Comparison of ENCODE assay signal across 35 cellular contexts in the genomic region with DNA sequence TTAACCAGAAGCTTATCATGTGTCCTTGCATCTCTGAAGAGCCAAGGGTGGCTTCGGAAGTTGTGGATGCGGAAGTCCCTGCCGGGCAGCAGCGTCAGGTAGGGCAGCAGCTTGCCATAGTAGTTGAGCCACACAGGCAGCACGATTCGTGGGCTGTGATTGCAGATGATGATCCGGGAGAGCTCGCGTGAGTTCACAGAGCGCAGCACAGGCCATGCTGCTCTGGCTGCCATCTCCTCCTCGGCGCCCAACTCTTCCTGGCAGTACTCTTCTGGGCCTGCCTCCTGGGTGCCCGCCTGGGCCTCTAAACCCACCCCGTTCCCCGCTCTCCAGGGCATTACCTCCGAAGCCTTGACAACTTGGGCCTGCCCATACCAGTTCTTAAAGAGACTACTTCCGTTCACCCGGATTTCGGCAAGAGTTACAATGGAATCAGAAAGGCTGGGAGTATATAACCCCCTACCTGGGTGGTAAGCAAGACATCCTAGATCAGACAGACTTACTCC. TPM values are rescaled to one million over a fixed set of nuclear protein-coding genes. Genes with fewer than 3 reads are reported as not detected.
"Had no signal": no experiment of that assay in that cellular context is flagged by ENCODE, and none has a peak within 500 bp of the region (broad histone marks: within the 10 kb centered on the region; RNA-seq: fewer than 3 reads in every experiment).

A gene (minus strand): TSS at position 456 of the 506 bp plus-strand sequence. CDS start 118 bp downstream, at position 338.

- DNase-seq: activated CD4-positive, alpha-beta T cell treated with anti-CD3 and anti-CD28 coated beads, Interleukin-2, amount 50 U/mL, for 4 hours; activated CD4-positive, CD25-positive, alpha-beta regulatory T cell; activated CD8-positive, alpha-beta T cell treated with anti-CD3 and anti-CD28 coated beads for 36 hours; activated gamma-delta T cell treated with Interleukin-2 at 50 U/mL for 16 hours; activated naive CD4-positive, alpha-beta T cell treated with anti-CD3 and anti-CD28 coated beads for 36 hours; activated T-cell treated with anti-CD3 and anti-CD28 coated beads, Interleukin-2, amount 50 U/mL, for 4 hours; adrenal gland; body of pancreas; Kasumi-1; KG1; MG63; MV-4-11; NCI-H1092; NCI-H146; NCI-H187; NCI-H2029 treated with DMSO at 0.1 percent for 48 hours; NCI-H2107; NCI-H2171; NCI-H510A; NCI-H526; NCI-H748 treated with DMSO at 0.1 percent for 48 hours; PC-9; Right ventricle myocardium superior; SW 1271; T-helper 1 cell; T-helper 2 cell; T1000; WERI-Rb-1 had no signal

- H3K27me3 ChIP-seq: adrenal gland, body of pancreas, breast epithelium, MG63 had no signal

- ATAC-seq: activated CD8-positive, alpha-beta T cell treated with anti-CD3 and anti-CD28 coated beads for 36 hours; activated naive CD4-positive, alpha-beta T cell treated with anti-CD3 and anti-CD28 coated beads, Interleukin-2, amount 50 U/mL, for 72 hours; activated T-cell treated with anti-CD3 and anti-CD28 coated beads, Interleukin-2, amount 50 U/mL, for 4 hours; body of pancreas had no signal

- H3K4me3 Mint-ChIP-seq: activated CD8-positive, alpha-beta T cell treated with anti-CD3 and anti-CD28 coated beads for 36 hours; activated naive CD4-positive, alpha-beta T cell treated with anti-CD3 and anti-CD28 coated beads for 36 hours; activated T-cell treated with anti-CD3 and anti-CD28 coated beads, Interleukin-2, amount 50 U/mL, for 4 hours; activated T-helper 1 cell treated with anti-CD3 and anti-CD28 coated beads, Interleukin-12 subunit alpha, Interleukin-12 subunit beta, Interleukin-2, Interleukin-4 antibody, amounts not matched to agents 30 ng/mL and 10 ng/mL and 1 ng/mL, durations not matched to agents 14 hours and 24 hours and 36 hours had no signal

- H3K4me3 ChIP-seq: adrenal gland, body of pancreas, breast epithelium, MG63, PC-9 had no signal

- H3K27ac ChIP-seq: adrenal gland, body of pancreas, breast epithelium, PC-9, WERI-Rb-1 had no signal

- H3K27me3 Mint-ChIP-seq: activated CD8-positive, alpha-beta T cell treated with anti-CD3 and anti-CD28 coated beads for 36 hours had no signal

- H3K27ac Mint-ChIP-seq: activated CD8-positive, alpha-beta T cell treated with anti-CD3 and anti-CD28 coated beads for 36 hours; activated naive CD4-positive, alpha-beta T cell treated with anti-CD3 and anti-CD28 coated beads for 36 hours; activated naive CD4-positive, alpha-beta T cell treated with anti-CD3 and anti-CD28 coated beads, Interleukin-2, amount 50 U/mL, for 72 hours; activated T-helper 1 cell treated with anti-CD3 and anti-CD28 coated beads, Interleukin-12 subunit alpha, Interleukin-12 subunit beta, Interleukin-2, Interleukin-4 antibody, amounts not matched to agents 30 ng/mL and 10 ng/mL and 1 ng/mL, durations not matched to agents 14 hours and 24 hours and 36 hours had no signal

- H2AFZ ChIP-seq: PC-9 had no signal

- H3K36me3 ChIP-seq: breast epithelium had no signal

- H3K4me2 ChIP-seq: PC-9 had no signal

- H3K9me3 Mint-ChIP-seq: activated CD8-positive, alpha-beta T cell treated with anti-CD3 and anti-CD28 coated beads for 36 hours; activated naive CD4-positive, alpha-beta T cell treated with anti-CD3 and anti-CD28 coated beads for 36 hours; activated naive CD4-positive, alpha-beta T cell treated with anti-CD3 and anti-CD28 coated beads, Interleukin-2, amount 50 U/mL, for 72 hours; activated T-cell treated with anti-CD3 and anti-CD28 coated beads, Interleukin-2, amount 50 U/mL, for 4 hours; activated T-helper 1 cell treated with anti-CD3 and anti-CD28 coated beads, Interleukin-12 subunit alpha, Interleukin-12 subunit beta, Interleukin-2, Interleukin-4 antibody, amounts not matched to agents 30 ng/mL and 10 ng/mL and 1 ng/mL, durations not matched to agents 14 hours and 24 hours and 36 hours had no signal

- H3K9me3 ChIP-seq: adrenal gland, body of pancreas, breast epithelium, MG63 had no signal

- H3K36me3 Mint-ChIP-seq: activated naive CD4-positive, alpha-beta T cell treated with anti-CD3 and anti-CD28 coated beads, Interleukin-2, amount 50 U/mL, for 72 hours had no signal

- FAIRE-seq: astrocyte, RCC 7860 had no signal

RNA-seq across cellular contexts. Expression of the gene that starts here (rescaled TPM):
- total RNA-seq: activated CD8-positive, alpha-beta memory T cell treated with anti-CD3 and anti-CD28 coated beads for 36 hours; activated naive CD4-positive, alpha-beta T cell treated with anti-CD3 and anti-CD28 coated beads for 36 hours; activated naive CD4-positive, alpha-beta T cell treated with anti-CD3 and anti-CD28 coated beads, Interleukin-2, amount 50 U/mL, for 72 hours; activated T-helper 1 cell treated with anti-CD3 and anti-CD28 coated beads, Interleukin-12 subunit alpha, Interleukin-12 subunit beta, Interleukin-2, Interleukin-4 antibody, amounts not matched to agents 30 ng/mL and 10 ng/mL and 1 ng/mL, durations not matched to agents 14 hours and 24 hours and 36 hours; body of pancreas; cardiac septum; PC-9; Right ventricle myocardium superior had no signal
